ENCODE assay signal across 10 cellular contexts in genomic region chr7:80312139-80312661, GRCh38.
DNase-seq lines count a peak whose midpoint lies in the region; ATAC-seq and TF ChIP-seq lines count a peak whose summit lies in the region.
"Had no signal": no experiment of that assay in that cellular context is flagged by ENCODE, and none has a peak within 500 bp of the region (broad histone marks: within the 10 kb centered on the region; RNA-seq: fewer than 3 reads in every experiment).

No MANE protein-coding gene starts in this region.

- H3K4me3 Mint-ChIP-seq in WTC11 (no peak overlapping the region), H9 (no peak overlapping the region)
- H3K4me3 Mint-ChIP-seq in CD8-positive, alpha-beta T cell: no peak overlapping the region

- H3K79me1 ChIP-seq in H9 (ENCODE audit: insufficient read depth, low read depth, low read length, poor library complexity, severe bottlenecking): no peaks in the 10 kb centered on the region

- intact Hi-C loops in heart right ventricle (cut with DNase I) (no loop called here), left ventricle myocardium inferior (cut with micrococcal nuclease) (no loop called here), transverse colon (cut with DNase I; ENCODE audit: low total_unique reads) (no loop called here)
- intact Hi-C loops in CD8-positive, alpha-beta T cell (cut with DNase I, micrococcal nuclease): no loop called here

- no peak overlapping the region for H4K91ac ChIP-seq in H9 (ENCODE audit: insufficient read length, low read depth, low read length)

- H3K4me3 ChIP-seq in heart right ventricle (no peak overlapping the region), left ventricle myocardium inferior (no peak overlapping the region), transverse colon (no peak overlapping the region)
- H3K4me3 ChIP-seq in CD8-positive, alpha-beta T cell (ENCODE audit: low read depth, low read length): no peak overlapping the region

- CTCF ChIA-PET in WTC11 (lab: Charles Lee): no interaction called here
- CTCF ChIA-PET in CD8-positive, alpha-beta T cell (lab: Charles Lee): no interaction called here

- H2BK20ac ChIP-seq in H9 (ENCODE audit: low read depth, low read length, poor library complexity, severe bottlenecking): no peak overlapping the region

- H3K27me3 Mint-ChIP-seq in WTC11 (ENCODE audit: low read depth) (no peaks in the 10 kb centered on the region), H9 (ENCODE audit: low read depth) (no peaks in the 10 kb centered on the region)
- no peaks in the 10 kb centered on the region for H3K27me3 Mint-ChIP-seq in CD8-positive, alpha-beta T cell (ENCODE audit: low read depth)

- H3K27me3 ChIP-seq in heart right ventricle (no peaks in the 10 kb centered on the region), left ventricle myocardium inferior (ENCODE audit: low read depth) (no peaks in the 10 kb centered on the region), transverse colon (no peaks in the 10 kb centered on the region), H9 (ENCODE audit: insufficient read depth, low read length) (no peaks in the 10 kb centered on the region)
- no peaks in the 10 kb centered on the region for H3K27me3 ChIP-seq in CD8-positive, alpha-beta T cell (ENCODE audit: insufficient read depth, low read length)

- H2BK120ac ChIP-seq in H9 (ENCODE audit: low read depth, low read length, poor library complexity, severe bottlenecking): no peak overlapping the region

- H3K4ac ChIP-seq in H9 (ENCODE audit: low read depth, low read length): no peak overlapping the region

- no peak overlapping the region for H4K8ac ChIP-seq in H9 (replicated peaks; ENCODE audit: insufficient read length, low read depth, low read length)

- H3K4me2 ChIP-seq in H9 (ENCODE audit: insufficient read depth, insufficient read length, low read length): no peak overlapping the region

- H4K20me1 ChIP-seq in H9 (ENCODE audit: control insufficient read depth, insufficient read depth, insufficient read length): no peaks in the 10 kb centered on the region

- peaks cover 6% of the 10 kb centered on the region for H3K4me1 Mint-ChIP-seq in WTC11
- H3K4me1 Mint-ChIP-seq in CD8-positive, alpha-beta T cell (ENCODE audit: low read depth): peaks cover 13% of the 10 kb centered on the region
- peaks cover 4% of the 10 kb centered on the region in 2 experiments; a peak in 1 of 4 replicates for H3K4me1 Mint-ChIP-seq in H9

- no peak overlapping the region for H2BK15ac ChIP-seq in H9 (ENCODE audit: low read depth, low read length)

- 36% methylated on average over 5 of the region's 5 CpGs for WGBS in heart right ventricle, 2 donors
- 0 to 16% methylated on average over 2 to 5 of the region's 5 CpGs for WGBS in transverse colon (ENCODE audit: low coverage in 1 of 2), 2 donors
- no CpG with 5 or more reads among the region's 5 CpGs for WGBS in H9 (ENCODE audit: extremely low coverage, insufficient read length, low lambda C conversion rate)

- H3K36me3 Mint-ChIP-seq in WTC11 (no peaks in the 10 kb centered on the region), H9 (ENCODE audit: insufficient read depth in 1 of 3, low read depth in 3 of 3) (no peaks in the 10 kb centered on the region)
- H3K36me3 Mint-ChIP-seq in CD8-positive, alpha-beta T cell: no peaks in the 10 kb centered on the region

- no peak overlapping the region for H2BK12ac ChIP-seq in H9 (ENCODE audit: insufficient read length, low read depth, low read length)

- no peak overlapping the region for H3K14ac ChIP-seq in H9 (ENCODE audit: insufficient read depth, low read length)

- H2BK5ac ChIP-seq in H9 (ENCODE audit: insufficient read length, low read length): no peak overlapping the region

- H3K27ac ChIP-seq in heart right ventricle (no peak overlapping the region), left ventricle myocardium inferior (replicated peaks) (no peak overlapping the region), transverse colon (peak overlapping the region in 2 of 4 donors; percentile 3 to 25), H9 (ENCODE audit: insufficient read length, low read depth, low read length) (no peak overlapping the region)
- no peak overlapping the region for H3K27ac ChIP-seq in CD8-positive, alpha-beta T cell (ENCODE audit: low read depth, low read length)

- H3K9ac ChIP-seq in H9 (ENCODE audit: extremely low read depth, insufficient read length, low read length): no peak overlapping the region

- no peak for TF ChIP-seq CTCF in heart right ventricle (IDR thresholded peaks at IDR 0.05)
- TF ChIP-seq CTCF in left ventricle myocardium inferior (IDR thresholded peaks at IDR 0.05; ENCODE audit: borderline replicate concordance): no peak
- TF ChIP-seq CTCF in WTC11 (IDR thresholded peaks at IDR 0.05): no peak
- no peak for TF ChIP-seq CTCF in transverse colon (IDR thresholded peaks at IDR 0.05)
- no peak for TF ChIP-seq CTCF in CD8-positive, alpha-beta T cell (IDR thresholded peaks at IDR 0.05)
- TF ChIP-seq CTCF in H9 (conservative IDR thresholded peaks at IDR 0.05): no peak

- ATAC-seq in heart right ventricle (peak in 6 of 8 donors; percentile 44 to 70 (median 63)), WTC11 (peak; percentile 79), GM19324 (IDR thresholded peaks at IDR 0.05; ENCODE audit: low FRiP score, unreplicated experiment) (no peak)
- ATAC-seq in CD8-positive, alpha-beta T cell: no peak

- H3K9me3 Mint-ChIP-seq in WTC11: peaks cover 4% of the 10 kb centered on the region
- peaks cover 4% of the 10 kb centered on the region for H3K9me3 Mint-ChIP-seq in CD8-positive, alpha-beta T cell
- H3K9me3 Mint-ChIP-seq in H9: no peaks in the 10 kb centered on the region

- no peak overlapping the region for H2AFZ ChIP-seq in H9 (ENCODE audit: low read length)

- no peak overlapping the region for H4K5ac ChIP-seq in H9 (ENCODE audit: insufficient read length, low read depth, low read length)

- no peak for TF ChIP-seq EP300 in transverse colon (IDR thresholded peaks at IDR 0.05; ENCODE audit: low read depth)

- no peak overlapping the region for H3K18ac ChIP-seq in H9 (ENCODE audit: insufficient read length, low read depth, low read length)

- H3K9me3 ChIP-seq in heart right ventricle (no peaks in the 10 kb centered on the region), left ventricle myocardium inferior (replicated peaks) (no peaks in the 10 kb centered on the region), transverse colon (no peaks in the 10 kb centered on the region), H9 (ENCODE audit: control insufficient read depth, low read depth, low read length) (no peaks in the 10 kb centered on the region)
- no peaks in the 10 kb centered on the region for H3K9me3 ChIP-seq in CD8-positive, alpha-beta T cell (ENCODE audit: low read length)

- no peak for DNase-seq in heart right ventricle
- DNase-seq in left ventricle myocardium inferior: no peak
- no peak for DNase-seq in WTC11 (ENCODE audit: low spot score)
- peak; percentile 17 for DNase-seq in hepatic stellate cell (ENCODE audit: low spot score)
- peak; percentile 10 for DNase-seq in transverse colon
- no peak for DNase-seq in CD8-positive, alpha-beta T cell
- DNase-seq in H9: no peak
- DNase-seq: anterior cingulate cortex; stimulated activated CD4-positive, alpha-beta T cell treated with anti-CD3 and anti-CD28 coated beads, Interleukin-12 subunit alpha, Interleukin-12 subunit beta, amount 100 ng/mL, for 4 hours had no signal

- H3K27ac Mint-ChIP-seq in WTC11 (no peak overlapping the region), H9 (peak overlapping the region in 1 of 3 experiments; percentile 19; a peak in 1 of 7 replicates)
- H3K27ac Mint-ChIP-seq in CD8-positive, alpha-beta T cell: no peak overlapping the region

- no peak overlapping the region for H3K23ac ChIP-seq in H9 (ENCODE audit: insufficient read length, low read depth, low read length)

- POLR2A ChIA-PET in WTC11 (lab: Charles Lee): no interaction called here
- POLR2A ChIA-PET in CD8-positive, alpha-beta T cell (lab: Charles Lee): no interaction called here

- H3K79me2 ChIP-seq in H9 (ENCODE audit: insufficient read depth, low read length): no peaks in the 10 kb centered on the region

- no peak for TF ChIP-seq POLR2A in transverse colon (IDR thresholded peaks at IDR 0.05)

- H3K56ac ChIP-seq in H9 (ENCODE audit: insufficient read length, low read depth, low read length): no peak overlapping the region

- no peaks in the 10 kb centered on the region for H3K36me3 ChIP-seq in heart right ventricle
- no peaks in the 10 kb centered on the region for H3K36me3 ChIP-seq in left ventricle myocardium inferior
- no peaks in the 10 kb centered on the region for H3K36me3 ChIP-seq in transverse colon
- no peaks in the 10 kb centered on the region for H3K36me3 ChIP-seq in CD8-positive, alpha-beta T cell (ENCODE audit: insufficient read depth, low read length)

- no peaks in the 10 kb centered on the region for H3K23me2 ChIP-seq in H9 (ENCODE audit: insufficient read length, low read depth, low read length, poor library complexity, severe bottlenecking)

- in situ Hi-C loops in transverse colon (cut with MboI; ENCODE audit: low pct_ligation_motif_present in 1 of 4, low pct_unique_long_range_greater_than_20kb in 1 of 4, low sequenced_read_pairs in 3 of 4): no loop called here

- H2AK5ac ChIP-seq in H9 (ENCODE audit: insufficient read length, low read length): no peak overlapping the region

- H3K4me1 ChIP-seq in heart right ventricle (peaks cover 0 to 25% (median 11%) of the 10 kb centered on the region in 9 donors), left ventricle myocardium inferior (peaks cover 12% of the 10 kb centered on the region), transverse colon (peaks cover 0 to 12% (median 0%) of the 10 kb centered on the region in 4 donors), H9 (ENCODE audit: insufficient read depth, low read length) (no peaks in the 10 kb centered on the region)
- H3K4me1 ChIP-seq in CD8-positive, alpha-beta T cell (ENCODE audit: insufficient read depth, low read length): peaks cover 7% of the 10 kb centered on the region

- H3T11ph ChIP-seq in H9 (ENCODE audit: low read length): no peak overlapping the region

TF ChIP-seq in WTC11, 78 proteins besides CTCF, POLR2A, EP300 and RAD21 (continues in another document):
- TF ChIP-seq MYBL2 (CRISPR knock-in tag; IDR thresholded peaks at IDR 0.05) (no peak), SOX15 (CRISPR knock-in tag; IDR thresholded peaks at IDR 0.05) (no peak)

Comparison
In these comparisons a context has a peak if more than half of its experiments do, and no peak if none do; other contexts are left out.
1. ATAC-seq: peak in heart right ventricle (6 of 8) and WTC11 (single experiment); none in CD8-positive, alpha-beta T cell (single experiment) and GM19324 (single experiment).
2. DNase-seq: peak in hepatic stellate cell (single experiment) and transverse colon (single experiment); none in heart right ventricle (0 of 2), left ventricle myocardium inferior (single experiment), WTC11 (single experiment), CD8-positive, alpha-beta T cell (0 of 7) and H9 (single experiment).